In genomic region chr19:46254776-46255175, GRCh38 we compare ENCODE assay signal across 23 cellular contexts. TPM values are rescaled to one million over a fixed set of nuclear protein-coding genes. Genes with fewer than 3 reads are reported as not detected.
"Had no signal": no experiment of that assay in that cellular context is flagged by ENCODE, and none has a peak within 500 bp of the region (broad histone marks: within the 10 kb centered on the region; RNA-seq: fewer than 3 reads in every experiment).

No MANE protein-coding gene starts in this region.

- H3K36me3 ChIP-seq: ascending aorta, breast epithelium, gastrocnemius medialis, heart left ventricle, stomach, upper lobe of right lung had no signal

- H3K36me3 Mint-ChIP-seq: naive thymus-derived CD4-positive, alpha-beta T cell had no signal

- H3K4me3 Mint-ChIP-seq: activated naive CD4-positive, alpha-beta T cell treated with anti-CD3 and anti-CD28 coated beads for 36 hours; effector memory CD8-positive, alpha-beta T cell; naive thymus-derived CD4-positive, alpha-beta T cell; T-helper 2 cell treated with Interferon-gamma antibody and Interleukin-4, amounts not matched to agents 5 μg/mL and 100 μg/mL, for 36 hours had no signal

- H3K27me3 ChIP-seq: ascending aorta, breast epithelium, testis had no signal

- DNase-seq: activated CD4-positive, alpha-beta T cell treated with anti-CD3 and anti-CD28 coated beads, Interleukin-2, amount 50 U/mL, for 1 hour; activated naive CD4-positive, alpha-beta T cell treated with anti-CD3 and anti-CD28 coated beads for 36 hours; activated T-cell treated with anti-CD3 and anti-CD28 coated beads for 4 hours; dermis blood vessel endothelial cell; effector memory CD8-positive, alpha-beta T cell; gastrocnemius medialis; heart left ventricle; left colon; naive thymus-derived CD4-positive, alpha-beta T cell; stimulated activated CD4-positive, alpha-beta T cell treated with anti-CD3 and anti-CD28 coated beads, Interleukin-12 subunit alpha, Interleukin-12 subunit beta, amount 100 ng/mL, for 4 hours; stimulated activated CD4-positive, alpha-beta T cell treated with anti-CD3 and anti-CD28 coated beads, Interleukin-2, amount 100 ng/mL, for 24 hours; stomach; testis; upper lobe of right lung had no signal

- H3K4me3 ChIP-seq: ascending aorta, breast epithelium, gastrocnemius medialis, heart left ventricle, stomach, testis, upper lobe of right lung had no signal

- H3K27ac Mint-ChIP-seq: activated naive CD4-positive, alpha-beta T cell treated with anti-CD3 and anti-CD28 coated beads for 36 hours; activated T-helper 2 cell treated with anti-CD3 and anti-CD28 coated beads, Interferon-gamma antibody, Interleukin-2, Interleukin-4, amounts not matched to agents 10 μg/mL and 5 μg/mL and 100 μg/mL, durations not matched to agents 14 hours and 24 hours and 36 hours; effector memory CD8-positive, alpha-beta T cell; naive thymus-derived CD4-positive, alpha-beta T cell; T-helper 2 cell treated with Interferon-gamma antibody and Interleukin-4, amounts not matched to agents 5 μg/mL and 100 μg/mL, for 36 hours had no signal

- H3K9me3 Mint-ChIP-seq: activated naive CD4-positive, alpha-beta T cell treated with anti-CD3 and anti-CD28 coated beads for 36 hours; activated T-helper 2 cell treated with anti-CD3 and anti-CD28 coated beads, Interferon-gamma antibody, Interleukin-2, Interleukin-4, amounts not matched to agents 10 μg/mL and 5 μg/mL and 100 μg/mL, durations not matched to agents 14 hours and 24 hours and 36 hours; effector memory CD8-positive, alpha-beta T cell; naive thymus-derived CD4-positive, alpha-beta T cell; T-helper 2 cell treated with Interferon-gamma antibody and Interleukin-4, amounts not matched to agents 5 μg/mL and 100 μg/mL, for 36 hours had no signal

- H3K4me1 Mint-ChIP-seq: naive thymus-derived CD4-positive, alpha-beta T cell had no signal

RNA-seq across cellular contexts. Expression of gene IGFL1, which starts 25.2 kb away (rescaled TPM):
- total RNA-seq: activated CD8-positive, alpha-beta memory T cell treated with anti-CD3 and anti-CD28 coated beads for 36 hours; activated naive CD4-positive, alpha-beta T cell treated with anti-CD3 and anti-CD28 coated beads for 36 hours; activated T-helper 2 cell treated with anti-CD3 and anti-CD28 coated beads, Interferon-gamma antibody, Interleukin-2, Interleukin-4, amounts not matched to agents 10 μg/mL and 5 μg/mL and 100 μg/mL, durations not matched to agents 14 hours and 24 hours and 36 hours; ascending aorta; breast epithelium; cerebellum; dermis blood vessel endothelial cell; gastrocnemius medialis; heart left ventricle; left colon; lung microvascular endothelial cell; mononuclear cell; naive thymus-derived CD4-positive, alpha-beta T cell; renal cortical epithelial cell; stomach; upper lobe of right lung had no signal
- polyA plus RNA-seq: heart left ventricle; naive thymus-derived CD4-positive, alpha-beta T cell had no signal

RNA-seq across cellular contexts. Expression of gene HIF3A, which starts 42.1 kb away (rescaled TPM):
- total RNA-seq: activated CD8-positive, alpha-beta memory T cell treated with anti-CD3 and anti-CD28 coated beads for 36 hours; activated naive CD4-positive, alpha-beta T cell treated with anti-CD3 and anti-CD28 coated beads for 36 hours; activated T-helper 2 cell treated with anti-CD3 and anti-CD28 coated beads, Interferon-gamma antibody, Interleukin-2, Interleukin-4, amounts not matched to agents 10 μg/mL and 5 μg/mL and 100 μg/mL, durations not matched to agents 14 hours and 24 hours and 36 hours; mononuclear cell; naive thymus-derived CD4-positive, alpha-beta T cell had no signal
- polyA plus RNA-seq: naive thymus-derived CD4-positive, alpha-beta T cell had no signal
